In the genomic region with DNA sequence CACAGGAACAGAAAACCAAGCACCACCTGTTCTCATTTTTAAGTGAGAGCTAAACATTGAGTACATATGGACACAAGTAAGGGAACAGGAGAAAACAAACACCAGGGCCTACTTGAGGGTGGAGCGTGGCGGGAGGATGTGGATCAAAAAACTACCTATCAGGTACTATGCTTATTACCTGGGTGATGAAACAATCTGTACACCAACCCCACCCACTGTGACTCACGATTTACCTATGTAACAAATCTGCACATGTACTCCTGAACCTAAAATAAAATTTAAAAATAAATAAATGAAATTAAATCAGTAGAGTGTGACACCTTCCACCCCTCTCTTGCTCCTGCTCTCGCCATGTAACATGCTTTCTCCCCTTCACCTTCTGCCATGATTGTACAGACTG, we compare ENCODE assay signal across 25 cellular contexts.
"Had no signal": no experiment of that assay in that cellular context is flagged by ENCODE, and none has a peak within 500 bp of the region (broad histone marks: within the 10 kb centered on the region; RNA-seq: fewer than 3 reads in every experiment).

No MANE protein-coding gene starts in this region.

- H3K9me3 ChIP-seq: esophagus squamous epithelium, neutrophil, testis, upper lobe of right lung had no signal

- H3K4me1 Mint-ChIP-seq: immature natural killer cell; naive B cell; nephron; stimulated activated memory B cell treated with anti-CD40 and anti-IgM and Interleukin-4, amounts not matched to agents 10 μg/mL and 1 μg/mL and 100 μg/mL, for 72 hours had no signal

- H3K27ac Mint-ChIP-seq: immature natural killer cell; naive B cell; nephron; stimulated activated memory B cell treated with anti-CD40 and anti-IgM and Interleukin-4, amounts not matched to agents 10 μg/mL and 1 μg/mL and 100 μg/mL, for 72 hours; stimulated activated naive CD8-positive, alpha-beta T cell treated with anti-CD3 and anti-CD28 coated beads, Interleukin-15, Interleukin-2, amounts not matched to agents 100 ng/mL and 50 ng/mL, for 24 hours had no signal

- FAIRE-seq: endometrium, kidney had no signal

- H3K27ac ChIP-seq: dorsolateral prefrontal cortex, esophagus squamous epithelium, neutrophil, spleen, testis, tibial nerve, upper lobe of right lung had no signal

- H3K9me3 Mint-ChIP-seq: nephron had no signal

- H3K4me3 ChIP-seq: dorsolateral prefrontal cortex, esophagus squamous epithelium, lung, spleen, testis, tibial nerve, upper lobe of right lung had no signal

- H3K27me3 Mint-ChIP-seq: naive B cell; stimulated activated memory B cell treated with anti-CD40 and anti-IgM and Interleukin-4, amounts not matched to agents 10 μg/mL and 1 μg/mL and 100 μg/mL, for 72 hours; stimulated activated naive CD8-positive, alpha-beta T cell treated with anti-CD3 and anti-CD28 coated beads, Interleukin-15, Interleukin-2, amounts not matched to agents 100 ng/mL and 50 ng/mL, for 24 hours had no signal

- DNase-seq: cortex of kidney; dorsolateral prefrontal cortex; effector CD8-positive, alpha-beta T cell; esophagus squamous epithelium; foreskin fibroblast; immature natural killer cell; kidney; left colon; left ventricle myocardium superior; mesendoderm; naive B cell; spleen; stimulated activated CD4-positive, alpha-beta T cell treated with anti-CD3 and anti-CD28 coated beads, Interleukin-15, amount 100 ng/mL, for 24 hours; stimulated activated CD4-positive, alpha-beta T cell treated with anti-CD3 and anti-CD28 coated beads, Interleukin-1b, Interleukin-23, amount 100 ng/mL, for 48 hours; stimulated activated CD4-positive, alpha-beta T cell treated with anti-CD3 and anti-CD28 coated beads, Interleukin-4, amount 100 ng/mL, for 24 hours; testis; upper lobe of right lung had no signal

- H3K4me3 Mint-ChIP-seq: immature natural killer cell; naive B cell; nephron; stimulated activated memory B cell treated with anti-CD40 and anti-IgM and Interleukin-4, amounts not matched to agents 10 μg/mL and 1 μg/mL and 100 μg/mL, for 72 hours; stimulated activated naive CD8-positive, alpha-beta T cell treated with anti-CD3 and anti-CD28 coated beads, Interleukin-15, Interleukin-2, amounts not matched to agents 100 ng/mL and 50 ng/mL, for 24 hours had no signal

- H3K36me3 ChIP-seq: esophagus squamous epithelium, neutrophil, spleen, tibial nerve, upper lobe of right lung had no signal

- ATAC-seq: left colon; left ventricle myocardium superior; sciatic nerve; stimulated activated memory B cell treated with anti-CD40 and anti-IgM and Interleukin-4, amounts not matched to agents 10 μg/mL and 1 μg/mL and 100 μg/mL, for 72 hours; upper lobe of right lung had no signal

- H3K36me3 Mint-ChIP-seq: immature natural killer cell; naive B cell; stimulated activated memory B cell treated with anti-CD40 and anti-IgM and Interleukin-4, amounts not matched to agents 10 μg/mL and 1 μg/mL and 100 μg/mL, for 72 hours had no signal

- H3K4me1 ChIP-seq: esophagus squamous epithelium, spleen, testis, tibial nerve, upper lobe of right lung had no signal

- H3K27me3 ChIP-seq: dorsolateral prefrontal cortex, esophagus squamous epithelium, neutrophil, spleen, testis, tibial nerve, upper lobe of right lung had no signal
